11 cellular contexts compared by ENCODE assay signal in genomic region chr1:89910780-89911179, GRCh38.
DNase-seq lines count a peak whose midpoint lies in the region; ATAC-seq and TF ChIP-seq lines count a peak whose summit lies in the region.
"Had no signal": no experiment of that assay in that cellular context is flagged by ENCODE, and none has a peak within 500 bp of the region (broad histone marks: within the 10 kb centered on the region; RNA-seq: fewer than 3 reads in every experiment).

No MANE protein-coding gene starts in this region.

- H3K4me1 Mint-ChIP-seq in activated T-helper 17 cell treated with anti-CD3 and anti-CD28 coated beads, Interleukin-2, amount 50 U/mL, for 72 hours, result peaks cover 26% of the 10 kb centered on the region

- POLR2A ChIA-PET in A673 (lab: Charles Lee; ENCODE audit: low non-redundant PET), result interaction anchor here (0.6 kb wide), 1 partner anchor 549 kb away, joined by 7 read pairs; no protein-coding TSS in a partner anchor

- no peak for DNase-seq in A673 (ENCODE audit: low spot score)
- DNase-seq in HCEC 1CT, result peak; percentile 98
- peak; percentile 81 for DNase-seq in iPS-NIHi7 (ENCODE audit: extremely low spot score)
- DNase-seq in NCI-H2196 (lab: John Stamatoyannopoulos, UW; ENCODE audit: unreplicated experiment), result no peak
- no peak for DNase-seq in NCI-H510A (lab: John Stamatoyannopoulos, UW)
- DNase-seq: activated CD4-positive, CD25-positive, alpha-beta regulatory T cell treated with anti-CD3 and anti-CD28 coated beads, Interleukin-2, amount 50 U/mL, for 72 hours; CD8-positive, alpha-beta memory T cell had no signal

- no peaks in the 10 kb centered on the region for H3K9me3 Mint-ChIP-seq in activated T-helper 17 cell treated with anti-CD3 and anti-CD28 coated beads, Interleukin-2, amount 50 U/mL, for 72 hours
- H3K9me3 Mint-ChIP-seq: CD8-positive, alpha-beta memory T cell had no signal

- intact Hi-C loops in A673 (cut with micrococcal nuclease; ENCODE audit: unreplicated experiment), result no loop called here

- no peak overlapping the region for H3K4me3 Mint-ChIP-seq in activated T-helper 17 cell treated with anti-CD3 and anti-CD28 coated beads, Interleukin-2, amount 50 U/mL, for 72 hours
- H3K4me3 Mint-ChIP-seq: activated naive CD8-positive, alpha-beta T cell; CD8-positive, alpha-beta memory T cell had no signal

- peak overlapping the region; percentile 34 for H3K27ac Mint-ChIP-seq in activated T-helper 17 cell treated with anti-CD3 and anti-CD28 coated beads, Interleukin-2, amount 50 U/mL, for 72 hours
- H3K27ac Mint-ChIP-seq: activated naive CD8-positive, alpha-beta T cell had no signal

- H3K36me3 Mint-ChIP-seq in activated T-helper 17 cell treated with anti-CD3 and anti-CD28 coated beads, Interleukin-2, amount 50 U/mL, for 72 hours (ENCODE audit: low read depth), result peaks cover 22% of the 10 kb centered on the region

- H3K27ac ChIP-seq in A673 (ENCODE audit: low read depth, low read length, poor library complexity, severe bottlenecking), result peak overlapping the region; percentile 92

- no peak overlapping the region for H3K4me3 ChIP-seq in A673 (ENCODE audit: low read depth, low read length, poor library complexity, severe bottlenecking)

- H3K36me3 ChIP-seq in A673 (ENCODE audit: insufficient read depth, low read length, poor library complexity, severe bottlenecking), result no peaks in the 10 kb centered on the region

- CTCF ChIA-PET in A673 (lab: Charles Lee), result no interaction called here

- no peaks in the 10 kb centered on the region for H3K9me3 ChIP-seq in A673 (ENCODE audit: low read depth, low read length, poor library complexity, severe bottlenecking)

- BruUV-seq in A673 (replicated peaks; lab: Mats Ljungman, UMichigan), result no TSS peak

- ATAC-seq in activated T-helper 17 cell treated with anti-CD3 and anti-CD28 coated beads, Interleukin-2, amount 50 U/mL, for 72 hours (replicated peaks), result no peak
- ATAC-seq in GM21576 (IDR thresholded peaks at IDR 0.05; ENCODE audit: unreplicated experiment) (no peak), HG02610 (IDR thresholded peaks at IDR 0.05; ENCODE audit: unreplicated experiment) (no peak)

- no peaks in the 10 kb centered on the region for H3K27me3 ChIP-seq in A673 (replicated peaks; ENCODE audit: insufficient read depth, low read depth, low read length, poor library complexity)

- peaks cover 68% of the 10 kb centered on the region for H3K4me1 ChIP-seq in A673 (ENCODE audit: insufficient read depth, low read length, poor library complexity, severe bottlenecking)

- no peak for TF ChIP-seq CTCF in A673 (conservative IDR thresholded peaks at IDR 0.05; ENCODE audit: low read depth, low read length)

- no peaks in the 10 kb centered on the region for H3K27me3 Mint-ChIP-seq in activated T-helper 17 cell treated with anti-CD3 and anti-CD28 coated beads, Interleukin-2, amount 50 U/mL, for 72 hours
- H3K27me3 Mint-ChIP-seq: activated naive CD8-positive, alpha-beta T cell; CD8-positive, alpha-beta memory T cell had no signal

Comparison
In these comparisons a context has a peak if more than half of its experiments do, and no peak if none do; other contexts are left out.
1. DNase-seq: peak in HCEC 1CT (single experiment) and iPS-NIHi7 (single experiment); none in A673 (single experiment), NCI-H2196 (single experiment) and NCI-H510A (single experiment).